ENCODE assay signal across 8 cellular contexts in genomic region chr10:103564799-103565365, GRCh38.
A peak's percentile ranks its signal among the peaks of the same experiment; 100 is the strongest.
DNase-seq lines count a peak whose midpoint lies in the region; ATAC-seq, FAIRE-seq and TF ChIP-seq lines count a peak whose summit lies in the region.

No MANE protein-coding gene starts in this region.

- ATAC-seq in heart right ventricle, result peak in 4 of 8 donors; percentile 16 to 54 (median 42)
- ATAC-seq in Right ventricle myocardium superior (ENCODE audit: poor library complexity), result no peak
- no peak for ATAC-seq in HG03097 (IDR thresholded peaks at IDR 0.05; ENCODE audit: low FRiP score, unreplicated experiment)
- no peak for ATAC-seq in GM18517 (IDR thresholded peaks at IDR 0.05; ENCODE audit: unreplicated experiment)

- DNase-seq in heart right ventricle, result no peak
- DNase-seq in Right ventricle myocardium superior, result no peak
- DNase-seq in T-helper 2 cell, result peak in 3 of 5 experiments; percentile 17 to 29 (median 25)
- DNase-seq in esophagus muscularis mucosa (ENCODE audit: extremely low spot score), result no peak
- DNase-seq in stimulated activated CD4-positive, alpha-beta T cell treated with anti-CD3 and anti-CD28 coated beads, Interleukin-1b, Interleukin-23, amount 100 ng/mL, for 48 hours, result peak; percentile 55
- no peak for DNase-seq in GM19239 (ENCODE audit: insufficient read length, low spot score)

- intact Hi-C loops in heart right ventricle (cut with DNase I), result loop anchor here in 1 of 10 donors (10.0 kb wide), 1 partner anchor 140 kb away; no protein-coding TSS in a partner anchor
- intact Hi-C loops in Right ventricle myocardium superior (cut with DNase I), result no loop called here
- intact Hi-C loops in esophagus muscularis mucosa (cut with DNase I), result no loop called here

- H3K36me3 ChIP-seq in heart right ventricle (no peaks in the 10 kb centered on the region), esophagus muscularis mucosa (no peaks in the 10 kb centered on the region)

- no peak overlapping the region for H3K27ac ChIP-seq in heart right ventricle
- H3K27ac ChIP-seq in esophagus muscularis mucosa (replicated peaks in 1 of 4), result no peak overlapping the region

- H3K4me3 ChIP-seq in heart right ventricle, result no peak overlapping the region
- H3K4me3 ChIP-seq in esophagus muscularis mucosa, result no peak overlapping the region

- TF ChIP-seq CTCF in heart right ventricle (IDR thresholded peaks at IDR 0.05), result peak in 8 of 9 donors; percentile 30 to 68 (median 50)
- TF ChIP-seq CTCF in esophagus muscularis mucosa (IDR thresholded peaks at IDR 0.05), result peak in 2 of 3 experiments; percentile 33 to 51

- WGBS in heart right ventricle, 2 donors, result 54 to 55% methylated on average over 10 of the region's 10 CpGs
- 66% methylated on average over 10 of the region's 10 CpGs for WGBS in esophagus muscularis mucosa

- FAIRE-seq in GM19239 (lab: Jason Lieb, UNC), result no peak

- no peak for TF ChIP-seq POLR2A in esophagus muscularis mucosa (IDR thresholded peaks at IDR 0.05; ENCODE audit: low read depth)

- H3K9me3 ChIP-seq in heart right ventricle (peaks cover 0 to 6% (median 0%) of the 10 kb centered on the region in 11 donors), esophagus muscularis mucosa (peaks cover 0 to 5% (median 2%) of the 10 kb centered on the region in 4 donors)

- peaks cover 0 to 10% (median 0%) of the 10 kb centered on the region in 7 donors for H3K27me3 ChIP-seq in heart right ventricle
- H3K27me3 ChIP-seq in esophagus muscularis mucosa, result no peaks in the 10 kb centered on the region

- TF ChIP-seq EP300 in esophagus muscularis mucosa (IDR thresholded peaks at IDR 0.05), result no peak

- H3K4me1 ChIP-seq in heart right ventricle (no peaks in the 10 kb centered on the region), esophagus muscularis mucosa (no peaks in the 10 kb centered on the region)

Comparison
In these comparisons a context has a peak if more than half of its experiments do, and no peak if none do; other contexts are left out.
1. DNase-seq: peak in T-helper 2 cell (3 of 5) and stimulated activated CD4-positive, alpha-beta T cell treated with anti-CD3 and anti-CD28 coated beads, Interleukin-1b, Interleukin-23, amount 100 ng/mL, for 48 hours (single experiment); none in heart right ventricle (0 of 2), Right ventricle myocardium superior (single experiment), esophagus muscularis mucosa (single experiment) and GM19239 (single experiment).